In genomic region chr1:149841597-149842238, GRCh38 we compare ENCODE assay signal across 11 cellular contexts. TPM values are rescaled to one million over a fixed set of nuclear protein-coding genes. Genes with fewer than 3 reads are reported as not detected.
DNase-seq lines count a peak whose midpoint lies in the region; ATAC-seq, FAIRE-seq and TF ChIP-seq lines count a peak whose summit lies in the region.
"Not testable (repeated sequence)": the region's sequence is repeated elsewhere in the genome, so short reads cannot be mapped to it uniquely, and the experiment has no call there.
"Had no signal": no experiment of that assay in that cellular context is flagged by ENCODE, and none has a peak within 500 bp of the region (broad histone marks: within the 10 kb centered on the region; RNA-seq: fewer than 3 reads in every experiment).

No MANE protein-coding gene starts in this region.

- not testable (repeated sequence) for FAIRE-seq in A549 (lab: Jason Lieb, UNC)

- H3K4me1 ChIP-seq in A549: peaks cover 26% of the 10 kb centered on the region

- H3K4me3 Mint-ChIP-seq in natural killer cell: not testable (repeated sequence)

- no CpG with 5 or more reads among the region's 53 CpGs for WGBS in A549 (ENCODE audit: missing lambda C conversion rate)

- not testable (repeated sequence) for H3K36me3 Mint-ChIP-seq in natural killer cell

- peak; percentile 60 to 62 for ATAC-seq in A549
- ATAC-seq in GM18909 (IDR thresholded peaks at IDR 0.05; ENCODE audit: poor library complexity, unreplicated experiment): peak; percentile 38
- peak; percentile 47 for ATAC-seq in GM21447 (IDR thresholded peaks at IDR 0.05; ENCODE audit: unreplicated experiment)
- ATAC-seq in HG02840 (IDR thresholded peaks at IDR 0.05; ENCODE audit: low FRiP score, unreplicated experiment): peak; percentile 32
- peak; percentile 45 for ATAC-seq in HG03159 (IDR thresholded peaks at IDR 0.05; ENCODE audit: unreplicated experiment)
- ATAC-seq in SK-N-SH treated with all-trans-retinoic acid at 6 μM for 48 hours: peak; percentile 52
- ATAC-seq in esophagus mucosa: peak; percentile 68
- peak; percentile 69 to 88 (median 73) for ATAC-seq in natural killer cell

- H3K4me3 ChIP-seq in A549: not testable (repeated sequence)

- H3K27ac ChIP-seq in A549: not testable (repeated sequence)

- not testable (repeated sequence) for H3K9me3 Mint-ChIP-seq in natural killer cell

- intact Hi-C loops in natural killer cell (cut with micrococcal nuclease): not testable (repeated sequence)

- not testable (repeated sequence) for TF ChIP-seq POLR2A in A549 (IDR thresholded peaks at IDR 0.05; ENCODE audit: low read length)

- POLR2A ChIA-PET in A549 (lab: Yijun Ruan, JAX): not testable (repeated sequence)

- DNase-seq in A549 (ENCODE audit: low read depth in 1 of 2, low spot score in 1 of 2); natural killer cell: not testable (repeated sequence)

- H3K4me1 Mint-ChIP-seq in natural killer cell: peaks cover 25 to 33% of the 10 kb centered on the region in 2 donors

- not testable (repeated sequence) for TF ChIP-seq CTCF in A549 (IDR thresholded peaks at IDR 0.05); natural killer cell (IDR thresholded peaks at IDR 0.05)

- CTCF ChIA-PET in A549 (lab: Yijun Ruan, JAX): not testable (repeated sequence)

- H3K27ac Mint-ChIP-seq in natural killer cell: not testable (repeated sequence)

- not testable (repeated sequence) for H3K9me3 ChIP-seq in A549

- not testable (repeated sequence) for H3K4me2 ChIP-seq in A549

- not testable (repeated sequence) for TF ChIP-seq RAD21 in A549 (conservative IDR thresholded peaks at IDR 0.05 in 1 of 2, IDR thresholded peaks at IDR 0.05 in 1 of 2)

- TF ChIP-seq EP300 in A549 (IDR thresholded peaks at IDR 0.05): not testable (repeated sequence)

- H3K27me3 Mint-ChIP-seq in natural killer cell (ENCODE audit: low read depth in 2 of 2): not testable (repeated sequence)

RNA-seq across cellular contexts. Expression of gene BOLA1, which starts 57.6 kb away (rescaled TPM):
- polyA plus RNA-seq in A549 (2011; rRNA removed): 26.7 and 27.5 TPM in 2 replicates
- polyA plus RNA-seq in A549 (2012; cell fraction: cytosol; rRNA removed): 52.7 and 54.8 TPM in 2 replicates
- 39.5 and 45.1 TPM in 2 replicates for polyA plus RNA-seq in A549 (2012; cell fraction: nucleus; rRNA removed)
- 22.8 to 25.4 TPM (median 23.7 TPM) in 3 replicates for polyA plus RNA-seq in A549 (2017; fragmentation: RNase III; extraction: RNeasy Plus Mini Kit Qiagen cat#74134 plus additional on column Dnase treatment)
- polyA minus RNA-seq in A549 (2011; rRNA and poly(A)+ RNA removed): 2.6 and 2.8 TPM in 2 replicates
- 12.0 TPM for total RNA-seq in esophagus mucosa
- 1 to 10 TPM; 7.0 to 8.3 (median 7.9) TPM for total RNA-seq in natural killer cell

RNA-seq across cellular contexts. Expression of gene FCGR1A, which starts 59.2 kb away (rescaled TPM):
- polyA plus RNA-seq in A549 (2011; rRNA removed) (not detected in 2 replicates), A549 (2017; fragmentation: RNase III; extraction: RNeasy Plus Mini Kit Qiagen cat#74134 plus additional on column Dnase treatment) (not detected in 3 replicates)
- polyA plus RNA-seq in A549 (2012; cell fraction: cytosol; rRNA removed): not detected in 2 replicates
- not detected in 2 replicates for polyA plus RNA-seq in A549 (2012; cell fraction: nucleus; rRNA removed)
- polyA minus RNA-seq in A549 (2011; rRNA and poly(A)+ RNA removed): not detected in 2 replicates
- total RNA-seq in esophagus mucosa (0.40 TPM), natural killer cell (under 1 TPM in 2 of 3 donors, not detected in 1; 0.48 to 0.77 TPM)
- total RNA-seq: activated CD4-positive, alpha-beta T cell treated with anti-CD3 and anti-CD28 coated beads, Interleukin-2, amount 10 ng/mL, durations not matched to agents 24 days and 14 days; endodermal cell; HT-29 had no signal
